Comparison of ENCODE assay signal across 8 cellular contexts in genomic region chr6:4727671-4728435, GRCh38. TPM values are rescaled to one million over a fixed set of nuclear protein-coding genes. Genes with fewer than 3 reads are reported as not detected.
A peak's percentile ranks its signal among the peaks of the same experiment; 100 is the strongest.
DNase-seq lines count a peak whose midpoint lies in the region; TF ChIP-seq lines count a peak whose summit lies in the region.

No MANE protein-coding gene starts in this region.

- H3K4me1 ChIP-seq in colonic mucosa = peaks cover 4% of the 10 kb centered on the region
- H3K4me1 ChIP-seq in testis = peaks cover 7% of the 10 kb centered on the region

- no peak overlapping the region for H3K27ac ChIP-seq in colonic mucosa
- no peak overlapping the region for H3K27ac ChIP-seq in testis

- no peaks in the 10 kb centered on the region for H3K36me3 Mint-ChIP-seq in activated naive CD4-positive, alpha-beta T cell treated with anti-CD3 and anti-CD28 coated beads for 36 hours (ENCODE audit: low read depth)
- H3K36me3 Mint-ChIP-seq in activated naive CD4-positive, alpha-beta T cell treated with anti-CD3 and anti-CD28 coated beads, Interleukin-2, amount 10 ng/mL, durations not matched to agents 7 days and 5 days = no peaks in the 10 kb centered on the region

- H3K9ac ChIP-seq in colonic mucosa (ENCODE audit: low read depth in 2 of 2, low read length in 2 of 2) = no peak overlapping the region

- no peak for TF ChIP-seq POLR2A in testis (IDR thresholded peaks at IDR 0.05)

- H3K9me3 ChIP-seq in colonic mucosa = no peaks in the 10 kb centered on the region
- H3K9me3 ChIP-seq in testis = no peaks in the 10 kb centered on the region

- H3K36me3 ChIP-seq in colonic mucosa = no peaks in the 10 kb centered on the region
- H3K36me3 ChIP-seq in testis (ENCODE audit: low read depth, missing control alignments) = no peaks in the 10 kb centered on the region

- H3K27ac Mint-ChIP-seq in activated naive CD4-positive, alpha-beta T cell treated with anti-CD3 and anti-CD28 coated beads for 36 hours = no peak overlapping the region
- H3K27ac Mint-ChIP-seq in activated naive CD4-positive, alpha-beta T cell treated with anti-CD3 and anti-CD28 coated beads, Interleukin-2, amount 10 ng/mL, durations not matched to agents 7 days and 5 days = no peak overlapping the region

- H3K4me1 Mint-ChIP-seq in activated naive CD4-positive, alpha-beta T cell treated with anti-CD3 and anti-CD28 coated beads for 36 hours (ENCODE audit: low read depth) = peaks cover 12% of the 10 kb centered on the region
- no peaks in the 10 kb centered on the region for H3K4me1 Mint-ChIP-seq in activated naive CD4-positive, alpha-beta T cell treated with anti-CD3 and anti-CD28 coated beads, Interleukin-2, amount 10 ng/mL, durations not matched to agents 7 days and 5 days

- no peak overlapping the region for H3K4me3 Mint-ChIP-seq in activated naive CD4-positive, alpha-beta T cell treated with anti-CD3 and anti-CD28 coated beads for 36 hours
- no peak overlapping the region for H3K4me3 Mint-ChIP-seq in activated naive CD4-positive, alpha-beta T cell treated with anti-CD3 and anti-CD28 coated beads, Interleukin-2, amount 10 ng/mL, durations not matched to agents 7 days and 5 days

- H3K9me3 Mint-ChIP-seq in activated naive CD4-positive, alpha-beta T cell treated with anti-CD3 and anti-CD28 coated beads for 36 hours = no peaks in the 10 kb centered on the region
- H3K9me3 Mint-ChIP-seq in activated naive CD4-positive, alpha-beta T cell treated with anti-CD3 and anti-CD28 coated beads, Interleukin-2, amount 10 ng/mL, durations not matched to agents 7 days and 5 days = no peaks in the 10 kb centered on the region

- peak; percentile 23 for DNase-seq in activated naive CD4-positive, alpha-beta T cell treated with anti-CD3 and anti-CD28 coated beads for 36 hours
- DNase-seq in activated naive CD4-positive, alpha-beta T cell treated with Interleukin-2 at 50 U/mL for 16 hours = no peak
- DNase-seq in NCI-H187 treated with DMSO at 0.1 percent for 48 hours (lab: John Stamatoyannopoulos, UW) (peak; percentile 69), colonic mucosa (peak; percentile 67), testis (peak; percentile 45), ureter (ENCODE audit: low spot score) (no peak)
- DNase-seq in activated naive CD4-positive, alpha-beta T cell treated with anti-CD3 and anti-CD28 coated beads, Interleukin-2, amount 10 ng/mL, durations not matched to agents 7 days and 5 days = no peak
- DNase-seq in activated CD8-positive, alpha-beta memory T cell treated with anti-CD3 and anti-CD28 coated beads, Interleukin-2, amount 50 U/mL, for 48 hours = no peak

- TF ChIP-seq CTCF in colonic mucosa (IDR thresholded peaks at IDR 0.05) (no peak), testis (IDR thresholded peaks at IDR 0.05) (no peak)

- intact Hi-C loops in activated naive CD4-positive, alpha-beta T cell treated with anti-CD3 and anti-CD28 coated beads for 36 hours (cut with micrococcal nuclease) = loop anchor here (5.0 kb wide), 1 partner anchor 209 kb away; no protein-coding TSS in a partner anchor
- intact Hi-C loops in colonic mucosa (cut with DNase I) (no loop called here), testis (cut with DNase I; ENCODE audit: low total_unique reads) (no loop called here)

- WGBS in testis, 2 donors = 44 to 58% methylated on average over 8 of the region's 8 CpGs

- H3K27me3 ChIP-seq in colonic mucosa (no peaks in the 10 kb centered on the region), testis (no peaks in the 10 kb centered on the region)

- no peak overlapping the region for H3K4me3 ChIP-seq in colonic mucosa
- H3K4me3 ChIP-seq in testis = no peak overlapping the region

- CTCF ChIA-PET in activated naive CD4-positive, alpha-beta T cell treated with anti-CD3 and anti-CD28 coated beads for 36 hours (lab: Charles Lee) = no interaction called here
- CTCF ChIA-PET in activated naive CD4-positive, alpha-beta T cell treated with anti-CD3 and anti-CD28 coated beads, Interleukin-2, amount 10 ng/mL, durations not matched to agents 7 days and 5 days (lab: Charles Lee) = interaction anchor here (0.7 to 1.4 kb wide), 2 partner anchors 70 to 72 kb away, joined by 3 to 4 read pairs; no protein-coding TSS in a partner anchor

- H3K27me3 Mint-ChIP-seq in activated naive CD4-positive, alpha-beta T cell treated with anti-CD3 and anti-CD28 coated beads for 36 hours (ENCODE audit: low read depth) = peaks cover 18% of the 10 kb centered on the region
- H3K27me3 Mint-ChIP-seq in activated naive CD4-positive, alpha-beta T cell treated with anti-CD3 and anti-CD28 coated beads, Interleukin-2, amount 10 ng/mL, durations not matched to agents 7 days and 5 days = peaks cover 4% of the 10 kb centered on the region

RNA-seq across cellular contexts. Expression of gene CDYL, which starts 48.4 kb away (rescaled TPM):
- 10 to 100 TPM; 23.8 to 24.3 TPM for total RNA-seq in activated naive CD4-positive, alpha-beta T cell treated with anti-CD3 and anti-CD28 coated beads for 36 hours
- 10 to 100 TPM; 44.3 to 48.6 TPM for total RNA-seq in colonic mucosa
- 10 to 100 TPM; 46.3 to 72.8 TPM for total RNA-seq in testis
- polyA plus RNA-seq in testis (ENCODE audit: insufficient read depth, low read depth, low replicate concordance) = 26.8 TPM
- total RNA-seq in ureter = 68.2 TPM

Comparison
In these comparisons a context has a peak if more than half of its experiments do, and no peak if none do; other contexts are left out.
1. DNase-seq: peak in activated naive CD4-positive, alpha-beta T cell treated with anti-CD3 and anti-CD28 coated beads for 36 hours (single experiment), NCI-H187 treated with DMSO at 0.1 percent for 48 hours (single experiment), colonic mucosa (single experiment) and testis (single experiment); none in activated naive CD4-positive, alpha-beta T cell treated with Interleukin-2 at 50 U/mL for 16 hours (single experiment), activated naive CD4-positive, alpha-beta T cell treated with anti-CD3 and anti-CD28 coated beads, Interleukin-2, amount 10 ng/mL, durations not matched to agents 7 days and 5 days (single experiment), ureter (single experiment) and activated CD8-positive, alpha-beta memory T cell treated with anti-CD3 and anti-CD28 coated beads, Interleukin-2, amount 50 U/mL, for 48 hours (single experiment).